20 cellular contexts compared by ENCODE assay signal in the genomic region with DNA sequence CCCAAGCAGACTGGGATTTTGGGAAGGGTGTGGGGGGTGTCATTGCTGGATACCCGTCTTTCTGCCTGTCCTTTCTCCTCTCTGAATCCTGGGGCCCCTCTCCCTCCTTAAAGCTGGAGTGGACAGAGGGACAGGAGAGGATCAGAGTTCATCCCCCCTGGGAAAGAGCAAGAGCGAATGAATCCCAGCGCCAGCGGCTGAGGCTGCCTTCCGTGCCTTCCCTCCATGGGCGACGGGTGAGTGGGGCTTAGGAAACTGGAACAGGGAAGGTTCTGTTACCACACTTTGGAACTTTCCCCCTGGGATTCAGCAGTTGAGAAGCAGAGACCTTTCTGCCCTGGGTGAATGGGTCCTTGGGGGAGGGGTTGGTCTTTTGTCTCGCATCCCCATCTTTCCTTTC.
"Had no signal": no experiment of that assay in that cellular context is flagged by ENCODE, and none has a peak within 500 bp of the region (broad histone marks: within the 10 kb centered on the region; RNA-seq: fewer than 3 reads in every experiment).

No MANE protein-coding gene starts in this region.

- DNase-seq: activated CD4-positive, alpha-beta T cell treated with anti-CD3 and anti-CD28 coated beads, Interleukin-2, amount 50 U/mL, for 1 hour; activated CD4-positive, CD25-positive, alpha-beta regulatory T cell treated with anti-CD3 and anti-CD28 coated beads, Interleukin-2, amount 50 U/mL, for 72 hours; activated naive CD4-positive, alpha-beta T cell treated with Interleukin-2 at 50 U/mL for 16 hours; activated T-cell treated with anti-CD3 and anti-CD28 coated beads, Interleukin-2, amount 50 U/mL, for 1 hour; brain microvascular endothelial cell; cortex of kidney; effector memory CD4-positive, alpha-beta T cell; esophagus squamous epithelium; left colon; lower lobe of right lung; occipital lobe; retina; stimulated activated CD4-positive, alpha-beta T cell treated with anti-CD3 and anti-CD28 coated beads, Interleukin-12 subunit alpha, Interleukin-12 subunit beta, amount 100 ng/mL, for 4 hours; stimulated activated CD4-positive, alpha-beta T cell treated with anti-CD3 and anti-CD28 coated beads, Interleukin-1b, Interleukin-23, amount 100 ng/mL, for 48 hours; stimulated activated naive CD8-positive, alpha-beta T cell treated with anti-CD3 and anti-CD28 coated beads, Interleukin-15, Interleukin-2, amounts not matched to agents 100 U/mL and 50 U/mL, for 24 hours; substantia nigra; tibial artery had no signal

- H3K4me3 ChIP-seq: esophagus squamous epithelium, lower lobe of right lung, tibial artery, vagina had no signal

- H3K27me3 ChIP-seq: brain microvascular endothelial cell, esophagus squamous epithelium, tibial artery, vagina had no signal

- ATAC-seq: activated T-helper 17 cell treated with anti-CD3 and anti-CD28 coated beads, Interleukin-2, amount 50 U/mL, for 72 hours; left colon; lower lobe of right lung; natural killer cell treated with Interleukin-12 subunit alpha and Interleukin-12 subunit beta and Interleukin-15 and Interleukin-18, amount 100 ng/mL, for 72 hours; stimulated activated naive CD8-positive, alpha-beta T cell treated with anti-CD3 and anti-CD28 coated beads, Interleukin-15, Interleukin-2, amounts not matched to agents 100 U/mL and 50 U/mL, for 24 hours had no signal

- H3K36me3 ChIP-seq: brain microvascular endothelial cell, esophagus squamous epithelium, lower lobe of right lung, tibial artery, vagina had no signal

- H3K27ac ChIP-seq: brain microvascular endothelial cell, esophagus squamous epithelium, lower lobe of right lung, tibial artery, vagina had no signal

- H3K4me1 ChIP-seq: esophagus squamous epithelium, tibial artery had no signal

- H3K9me3 ChIP-seq: esophagus squamous epithelium, lower lobe of right lung, tibial artery, vagina had no signal
